ENCODE assay signal across 20 cellular contexts in the genomic region with DNA sequence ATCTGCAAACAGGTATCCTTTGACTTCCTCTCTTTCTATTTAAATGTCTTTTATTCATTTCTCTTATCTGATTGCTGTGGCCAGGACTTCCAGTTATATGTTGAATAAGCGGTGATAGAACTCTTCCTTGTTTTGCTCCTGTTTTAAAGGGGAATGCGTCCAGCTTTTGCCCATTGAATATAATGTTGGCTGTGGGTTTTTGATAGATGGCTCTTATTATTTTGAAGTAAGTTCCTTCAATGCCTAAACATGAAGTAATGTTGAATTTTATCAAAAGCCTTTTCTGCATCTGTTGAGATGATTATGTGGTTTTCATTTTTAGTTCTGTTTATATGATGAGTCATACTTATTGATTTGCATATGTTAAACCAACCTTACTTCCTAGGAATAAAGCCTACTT.
DNase-seq lines count a peak whose midpoint lies in the region; ATAC-seq, FAIRE-seq and TF ChIP-seq lines count a peak whose summit lies in the region.
"Had no signal": no experiment of that assay in that cellular context is flagged by ENCODE, and none has a peak within 500 bp of the region (broad histone marks: within the 10 kb centered on the region; RNA-seq: fewer than 3 reads in every experiment).

No MANE protein-coding gene starts in this region.

- FAIRE-seq in A549 (lab: Jason Lieb, UNC), result no peak
- peak; percentile 6 for FAIRE-seq in H54 (lab: Jason Lieb, UNC)
- FAIRE-seq: GM12891, HepG2, HTR-8/SVneo had no signal

- POLR2A ChIA-PET in A549 (lab: Yijun Ruan, JAX), result no interaction called here

- no peak for ATAC-seq in A549
- ATAC-seq: GM23338, HepG2 had no signal

- CTCF ChIA-PET in A549 (lab: Yijun Ruan, JAX), result no interaction called here

- 0 out of 3 replicates have a peak, but pooled peaks cover 5% of the 10 kb centered on the region for H3K9me3 ChIP-seq in A549
- H3K9me3 ChIP-seq: HAP-1 had no signal

- no peak for TF ChIP-seq POLR2A in A549 (IDR thresholded peaks at IDR 0.05; ENCODE audit: low read length)
- no peak for TF ChIP-seq POLR2A in H54 (IDR thresholded peaks at IDR 0.05; ENCODE audit: low read depth, low read length)

- no peak for TF ChIP-seq CTCF in A549 (IDR thresholded peaks at IDR 0.05)

- DNase-seq in A549 (ENCODE audit: low read depth in 1 of 2, low spot score in 1 of 2) (no peak), H54 (ENCODE audit: insufficient read length, low spot score) (no peak), OCI-M1 (lab: John Stamatoyannopoulos, UW) (peak; percentile 82), astrocyte of the hippocampus (ENCODE audit: low read depth, low spot score) (peak; percentile 78), mucosa of gallbladder (ENCODE audit: low spot score) (no peak), HT-29 (ENCODE audit: low spot score) (no peak), NCI-H2081 treated with DMSO at 0.1 percent for 48 hours (lab: John Stamatoyannopoulos, UW) (no peak)
- DNase-seq in stimulated activated naive CD4-positive, alpha-beta T cell (lab: John Stamatoyannopoulos, UW), result no peak
- DNase-seq: AML-193; C1 segment of cervical spinal cord; Calu3; CD4-positive, alpha-beta T cell; DMS 273 treated with DMSO at 0.1 percent for 48 hours; HFFc6 had no signal

- TF ChIP-seq EP300 in A549 (IDR thresholded peaks at IDR 0.05), result no peak

- no peak for TF ChIP-seq RAD21 in A549 (conservative IDR thresholded peaks at IDR 0.05 in 1 of 2, IDR thresholded peaks at IDR 0.05 in 1 of 2)

- WGBS in A549 (ENCODE audit: missing lambda C conversion rate), result 14% methylated on average over 2 of the region's 2 CpGs

- no peak overlapping the region for H3K4me2 ChIP-seq in A549
- H3K4me2 ChIP-seq: GM23338 had no signal

- H3K27ac ChIP-seq in A549, result no peak overlapping the region
- H3K27ac ChIP-seq: 22Rv1 had no signal

- no peaks in the 10 kb centered on the region for H3K4me1 ChIP-seq in A549
- H3K4me1 ChIP-seq: HAP-1 had no signal

- no peak overlapping the region for H3K4me3 ChIP-seq in A549
- H3K4me3 ChIP-seq: GM23338, HAP-1 had no signal

TF ChIP-seq in A549, 52 proteins besides CTCF, POLR2A, EP300 and RAD21:
- TF ChIP-seq FOSL2 (IDR thresholded peaks at IDR 0.05), result no peak
- peak; percentile 48 for TF ChIP-seq FOSL2 (CRISPR knock-in tag; IDR thresholded peaks at IDR 0.05)
- no peak for TF ChIP-seq POLR2AphosphoS2 (conservative IDR thresholded peaks at IDR 0.05; ENCODE audit: low read length)

Comparison
In these comparisons a context has a peak if more than half of its experiments do, and no peak if none do; other contexts are left out.
1. DNase-seq: peak in OCI-M1 (single experiment) and astrocyte of the hippocampus (single experiment); none in A549 (0 of 2), H54 (single experiment), mucosa of gallbladder (single experiment), HT-29 (single experiment), stimulated activated naive CD4-positive, alpha-beta T cell (0 of 6) and NCI-H2081 treated with DMSO at 0.1 percent for 48 hours (single experiment).